1 cellular context compared by ENCODE assay signal in genomic region chr21:39184050-39184980, GRCh38.
A peak's percentile ranks its signal among the peaks of the same experiment; 100 is the strongest.
TF ChIP-seq lines count a peak whose summit lies in the region.

No MANE protein-coding gene starts in this region.

TF ChIP-seq in IMR-90, 13 proteins besides CTCF, POLR2A, EP300 and RAD21 (continued from another document):
- TF ChIP-seq BHLHE40 (IDR thresholded peaks at IDR 0.05; ENCODE audit: low read depth, low read length) = peak; percentile 58; the same call in 1 of the 2 replicates
